16 cellular contexts compared by ENCODE assay signal in genomic region chr11:128704517-128704916, GRCh38. TPM values are rescaled to one million over a fixed set of nuclear protein-coding genes. Genes with fewer than 3 reads are reported as not detected.
DNase-seq lines count a peak whose midpoint lies in the region; ATAC-seq lines count a peak whose summit lies in the region.
"Had no signal": no experiment of that assay in that cellular context is flagged by ENCODE, and none has a peak within 500 bp of the region (broad histone marks: within the 10 kb centered on the region; RNA-seq: fewer than 3 reads in every experiment).

No MANE protein-coding gene starts in this region.

- peaks cover 74% of the 10 kb centered on the region for H3K36me3 Mint-ChIP-seq in activated T-cell treated with anti-CD3 and anti-CD28 coated beads, Interleukin-2, amount 50 U/mL, for 24 hours (ENCODE audit: low read depth)
- H3K36me3 Mint-ChIP-seq in activated T-helper 1 cell treated with anti-CD3 and anti-CD28 coated beads, Interleukin-12 subunit alpha, Interleukin-12 subunit beta, Interleukin-2, Interleukin-4 antibody, amounts not matched to agents 30 ng/mL and 10 ng/mL and 1 ng/mL, durations not matched to agents 14 hours and 24 hours and 36 hours (ENCODE audit: low read depth) = peaks cover 63% of the 10 kb centered on the region

- no peaks in the 10 kb centered on the region for H3K36me3 ChIP-seq in skeletal muscle tissue (ENCODE audit: control insufficient read depth in 3 of 3, insufficient read depth in 3 of 3, low read length in 3 of 3)
- H3K36me3 ChIP-seq: vagina had no signal

- no peaks in the 10 kb centered on the region for H3K9me3 Mint-ChIP-seq in activated T-cell treated with anti-CD3 and anti-CD28 coated beads, Interleukin-2, amount 50 U/mL, for 24 hours
- no peaks in the 10 kb centered on the region for H3K9me3 Mint-ChIP-seq in activated T-helper 1 cell treated with anti-CD3 and anti-CD28 coated beads, Interleukin-12 subunit alpha, Interleukin-12 subunit beta, Interleukin-2, Interleukin-4 antibody, amounts not matched to agents 30 ng/mL and 10 ng/mL and 1 ng/mL, durations not matched to agents 14 hours and 24 hours and 36 hours
- H3K9me3 Mint-ChIP-seq: neural crest cell had no signal

- H3K27me3 ChIP-seq in skeletal muscle tissue (ENCODE audit: control insufficient read depth in 3 of 3, insufficient read depth in 3 of 3, low read length in 3 of 3) = no peaks in the 10 kb centered on the region
- H3K27me3 ChIP-seq: vagina had no signal

- peak; percentile 37 for ATAC-seq in HG03469 (IDR thresholded peaks at IDR 0.05; ENCODE audit: unreplicated experiment)
- no peak for ATAC-seq in HG02840 (IDR thresholded peaks at IDR 0.05; ENCODE audit: low FRiP score, unreplicated experiment)
- no peak for ATAC-seq in HG02870 (IDR thresholded peaks at IDR 0.05; ENCODE audit: unreplicated experiment)
- ATAC-seq: foreskin keratinocyte, Right ventricle myocardium inferior had no signal

- peak overlapping the region; percentile 86 for H3K27ac Mint-ChIP-seq in activated T-cell treated with anti-CD3 and anti-CD28 coated beads, Interleukin-2, amount 50 U/mL, for 24 hours
- H3K27ac Mint-ChIP-seq in activated T-helper 1 cell treated with anti-CD3 and anti-CD28 coated beads, Interleukin-12 subunit alpha, Interleukin-12 subunit beta, Interleukin-2, Interleukin-4 antibody, amounts not matched to agents 30 ng/mL and 10 ng/mL and 1 ng/mL, durations not matched to agents 14 hours and 24 hours and 36 hours = peak overlapping the region; percentile 44

- peaks cover 0 to 32% (median 2%) of the 10 kb centered on the region in 3 donors for H3K4me1 ChIP-seq in skeletal muscle tissue (ENCODE audit: control insufficient read depth in 3 of 3, insufficient read depth in 3 of 3, low read length in 3 of 3)

- H3K9me3 ChIP-seq in skeletal muscle tissue (ENCODE audit: control insufficient read depth in 3 of 3, low read length in 3 of 3) = no peaks in the 10 kb centered on the region
- H3K9me3 ChIP-seq: vagina had no signal

- no peaks in the 10 kb centered on the region for H3K27me3 Mint-ChIP-seq in activated T-cell treated with anti-CD3 and anti-CD28 coated beads, Interleukin-2, amount 50 U/mL, for 24 hours
- H3K27me3 Mint-ChIP-seq in activated T-helper 1 cell treated with anti-CD3 and anti-CD28 coated beads, Interleukin-12 subunit alpha, Interleukin-12 subunit beta, Interleukin-2, Interleukin-4 antibody, amounts not matched to agents 30 ng/mL and 10 ng/mL and 1 ng/mL, durations not matched to agents 14 hours and 24 hours and 36 hours (ENCODE audit: insufficient read depth) = no peaks in the 10 kb centered on the region

- H3K4me3 Mint-ChIP-seq in activated T-cell treated with anti-CD3 and anti-CD28 coated beads, Interleukin-2, amount 50 U/mL, for 24 hours = no peak overlapping the region
- peak overlapping the region; percentile 48 for H3K4me3 Mint-ChIP-seq in activated T-helper 1 cell treated with anti-CD3 and anti-CD28 coated beads, Interleukin-12 subunit alpha, Interleukin-12 subunit beta, Interleukin-2, Interleukin-4 antibody, amounts not matched to agents 30 ng/mL and 10 ng/mL and 1 ng/mL, durations not matched to agents 14 hours and 24 hours and 36 hours
- H3K4me3 Mint-ChIP-seq: neural crest cell had no signal

- no peak for DNase-seq in activated T-cell treated with anti-CD3 and anti-CD28 coated beads, Interleukin-2, amount 50 U/mL, for 24 hours
- no peak for DNase-seq in activated T-cell treated with anti-CD3 and anti-CD28 coated beads, Interleukin-2, amount 50 U/mL, for 1 hour
- no peak for DNase-seq in activated T-helper 1 cell treated with anti-CD3 and anti-CD28 coated beads, Interleukin-12 subunit alpha, Interleukin-12 subunit beta, Interleukin-2, Interleukin-4 antibody, amounts not matched to agents 30 ng/mL and 10 ng/mL and 1 ng/mL, durations not matched to agents 14 hours and 24 hours and 36 hours (ENCODE audit: low spot score)
- no peak for DNase-seq in kidney tubule cell (ENCODE audit: low spot score)
- DNase-seq: activated CD4-positive, CD25-positive, alpha-beta regulatory T cell treated with anti-CD3 and anti-CD28 coated beads, Interleukin-2, amount 50 U/mL, for 72 hours; dorsolateral prefrontal cortex; foreskin keratinocyte; NCI-H1417; NCI-H526 treated with DMSO at 0.1 percent for 48 hours had no signal

- no peak overlapping the region for H3K4me3 ChIP-seq in skeletal muscle tissue (ENCODE audit: low read length in 3 of 3)
- H3K4me3 ChIP-seq: dorsolateral prefrontal cortex, vagina had no signal

- no peak overlapping the region for H3K9ac ChIP-seq in skeletal muscle tissue (ENCODE audit: low read depth in 1 of 3, low read length in 3 of 3)

- peaks cover 97% of the 10 kb centered on the region for H3K4me1 Mint-ChIP-seq in activated T-cell treated with anti-CD3 and anti-CD28 coated beads, Interleukin-2, amount 50 U/mL, for 24 hours (ENCODE audit: low read depth)
- peaks cover 80% of the 10 kb centered on the region for H3K4me1 Mint-ChIP-seq in activated T-helper 1 cell treated with anti-CD3 and anti-CD28 coated beads, Interleukin-12 subunit alpha, Interleukin-12 subunit beta, Interleukin-2, Interleukin-4 antibody, amounts not matched to agents 30 ng/mL and 10 ng/mL and 1 ng/mL, durations not matched to agents 14 hours and 24 hours and 36 hours (ENCODE audit: low read depth)

- peak overlapping the region; percentile 34 for H3K27ac ChIP-seq in skeletal muscle tissue (ENCODE audit: low read depth, low read length)
- H3K27ac ChIP-seq: foreskin keratinocyte, vagina had no signal

- intact Hi-C loops in activated T-helper 1 cell treated with anti-CD3 and anti-CD28 coated beads, Interleukin-12 subunit alpha, Interleukin-12 subunit beta, Interleukin-2, Interleukin-4 antibody, amounts not matched to agents 30 ng/mL and 10 ng/mL and 1 ng/mL, durations not matched to agents 14 hours and 24 hours and 36 hours (cut with micrococcal nuclease) = loop anchor here (1.0 kb wide), 1 partner anchor 9 kb away; no protein-coding TSS in a partner anchor

RNA-seq across cellular contexts. Expression of gene FLI1, which starts 10.6 kb away (rescaled TPM):
- 40.7 and 41.5 TPM in 2 replicates for total RNA-seq in activated T-helper 1 cell treated with anti-CD3 and anti-CD28 coated beads, Interleukin-12 subunit alpha, Interleukin-12 subunit beta, Interleukin-2, Interleukin-4 antibody, amounts not matched to agents 30 ng/mL and 10 ng/mL and 1 ng/mL, durations not matched to agents 14 hours and 24 hours and 36 hours
- 9.4 TPM for total RNA-seq in skeletal muscle tissue
